Comparison of ENCODE assay signal across 21 cellular contexts in genomic region chr13:20383058-20383457, GRCh38.
"Had no signal": no experiment of that assay in that cellular context is flagged by ENCODE, and none has a peak within 500 bp of the region (broad histone marks: within the 10 kb centered on the region; RNA-seq: fewer than 3 reads in every experiment).

No MANE protein-coding gene starts in this region.

- H3K27me3 ChIP-seq: body of pancreas, neural progenitor cell, ovary, sigmoid colon, upper lobe of left lung had no signal

- ATAC-seq: activated CD8-positive, alpha-beta T cell treated with anti-CD3 and anti-CD28 coated beads for 36 hours; activated T-cell treated with anti-CD3 and anti-CD28 coated beads, Interleukin-2, amount 50 U/mL, for 4 hours; body of pancreas; left lobe of liver; stimulated activated naive CD8-positive, alpha-beta T cell treated with anti-CD3 and anti-CD28 coated beads, Interleukin-15, amount 100 ng/mL, for 72 hours had no signal

- DNase-seq: activated B cell treated with CpG ODN at 0.5 μM for 24 hours; activated CD4-positive, alpha-beta T cell treated with anti-CD3 and anti-CD28 coated beads for 48 hours; activated CD8-positive, alpha-beta T cell treated with anti-CD3 and anti-CD28 coated beads for 36 hours; activated effector memory CD4-positive, alpha-beta T cell treated with anti-CD3 and anti-CD28 coated beads, Interleukin-2, amount 50 U/mL, for 16 hours; activated T-cell treated with anti-CD3 and anti-CD28 coated beads, Interleukin-2, amount 50 U/mL, for 4 hours; amniotic stem cell; body of pancreas; central memory CD4-positive, alpha-beta T cell; effector CD4-positive, alpha-beta T cell; foreskin fibroblast; hippocampal formation; midbrain; ovary; sigmoid colon; stimulated activated CD4-positive, alpha-beta T cell treated with anti-CD3 and anti-CD28 coated beads, Interleukin-1b, Interleukin-23, amount 100 ng/mL, for 48 hours; stimulated activated naive CD8-positive, alpha-beta T cell treated with anti-CD3 and anti-CD28 coated beads, Interleukin-15, amount 100 ng/mL, for 72 hours; upper lobe of left lung had no signal

- H3K4me3 ChIP-seq: body of pancreas, coronary artery, neural progenitor cell, ovary, sigmoid colon, upper lobe of left lung had no signal

- H3K36me3 Mint-ChIP-seq: activated naive CD8-positive, alpha-beta T cell; neural progenitor cell had no signal

- H3K9me3 Mint-ChIP-seq: activated B cell treated with CpG ODN at 0.5 μM for 24 hours; activated T-cell treated with anti-CD3 and anti-CD28 coated beads, Interleukin-2, amount 50 U/mL, for 4 hours; neural progenitor cell; stimulated activated naive CD8-positive, alpha-beta T cell treated with anti-CD3 and anti-CD28 coated beads, Interleukin-15, amount 100 ng/mL, for 72 hours had no signal

- H3K4me3 Mint-ChIP-seq: activated B cell treated with CpG ODN at 0.5 μM for 24 hours; activated CD8-positive, alpha-beta T cell treated with anti-CD3 and anti-CD28 coated beads for 36 hours; activated naive CD8-positive, alpha-beta T cell; activated T-cell treated with anti-CD3 and anti-CD28 coated beads, Interleukin-2, amount 50 U/mL, for 4 hours; neural progenitor cell; stimulated activated naive CD8-positive, alpha-beta T cell treated with anti-CD3 and anti-CD28 coated beads, Interleukin-15, amount 100 ng/mL, for 72 hours had no signal

- H3K9ac ChIP-seq: neural progenitor cell had no signal

- H3K4me1 ChIP-seq: body of pancreas, sigmoid colon, upper lobe of left lung had no signal

- H3K27me3 Mint-ChIP-seq: activated CD8-positive, alpha-beta T cell treated with anti-CD3 and anti-CD28 coated beads for 36 hours; activated naive CD8-positive, alpha-beta T cell had no signal

- H3K27ac ChIP-seq: body of pancreas, coronary artery, neural progenitor cell, ovary, sigmoid colon, upper lobe of left lung had no signal

- H3K4me1 Mint-ChIP-seq: activated B cell treated with CpG ODN at 0.5 μM for 24 hours had no signal

- H2AFZ ChIP-seq: neural progenitor cell had no signal

- H3K4me2 ChIP-seq: neural progenitor cell had no signal

- H3K27ac Mint-ChIP-seq: activated B cell treated with CpG ODN at 0.5 μM for 24 hours; activated CD8-positive, alpha-beta T cell treated with anti-CD3 and anti-CD28 coated beads for 36 hours; activated naive CD8-positive, alpha-beta T cell; neural progenitor cell had no signal

- H3K36me3 ChIP-seq: neural progenitor cell, ovary, sigmoid colon, upper lobe of left lung had no signal
